Comparison of ENCODE assay signal across 24 cellular contexts in the genomic region with DNA sequence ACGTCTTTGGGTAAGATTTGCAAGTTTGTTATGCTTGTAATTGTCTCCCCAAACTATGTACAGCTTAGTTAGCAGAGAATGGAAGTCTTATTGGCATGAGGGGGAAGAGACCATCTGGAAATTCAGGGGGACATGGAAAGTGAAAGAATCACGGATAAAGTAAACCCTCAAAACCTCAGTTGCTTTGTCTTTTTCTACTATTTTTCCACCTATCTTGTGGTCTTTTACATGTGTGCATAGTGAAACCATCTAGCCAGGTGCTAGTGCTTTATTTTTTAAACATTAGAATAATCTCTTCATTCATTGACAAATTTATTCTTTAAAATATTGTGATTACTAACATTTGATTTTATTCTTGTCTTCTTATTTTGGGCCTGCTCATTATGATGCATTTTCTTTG.
"Had no signal": no experiment of that assay in that cellular context is flagged by ENCODE, and none has a peak within 500 bp of the region (broad histone marks: within the 10 kb centered on the region; RNA-seq: fewer than 3 reads in every experiment).

No MANE protein-coding gene starts in this region.

- H3K4me3 Mint-ChIP-seq: effector memory CD8-positive, alpha-beta T cell; endodermal cell; naive thymus-derived CD4-positive, alpha-beta T cell had no signal

- H3K27me3 ChIP-seq: dorsolateral prefrontal cortex, esophagus squamous epithelium, gastrocnemius medialis, heart right ventricle, left lung had no signal

- H3K36me3 ChIP-seq: esophagus squamous epithelium, gastrocnemius medialis, heart right ventricle, left lung, lower lobe of right lung had no signal

- H3K4me1 Mint-ChIP-seq: naive thymus-derived CD4-positive, alpha-beta T cell had no signal

- H3K4me3 ChIP-seq: coronary artery, dorsolateral prefrontal cortex, esophagus squamous epithelium, gastrocnemius medialis, heart right ventricle, left lung, lower lobe of right lung had no signal

- H3K36me3 Mint-ChIP-seq: naive thymus-derived CD4-positive, alpha-beta T cell had no signal

- H3K9me3 ChIP-seq: esophagus squamous epithelium, lower lobe of right lung had no signal

- ATAC-seq: effector memory CD8-positive, alpha-beta T cell; esophagus mucosa; gastrocnemius medialis; heart right ventricle; left cardiac atrium; left lung; left ventricle myocardium superior; lower lobe of right lung; naive thymus-derived CD4-positive, alpha-beta T cell had no signal

- H3K27me3 Mint-ChIP-seq: effector memory CD8-positive, alpha-beta T cell; naive thymus-derived CD4-positive, alpha-beta T cell had no signal

- DNase-seq: dermis blood vessel endothelial cell; dorsolateral prefrontal cortex; effector CD8-positive, alpha-beta T cell; effector memory CD8-positive, alpha-beta T cell; endodermal cell; erythroblast; esophagus squamous epithelium; foreskin fibroblast; foreskin melanocyte; gastrocnemius medialis; glutamatergic neuron; head of caudate nucleus; heart right ventricle; hippocampal formation; left cardiac atrium; left lung; left ventricle myocardium superior; lower lobe of right lung; mesenchymal stem cell; midbrain; naive thymus-derived CD4-positive, alpha-beta T cell had no signal

- H3K27ac ChIP-seq: coronary artery, dorsolateral prefrontal cortex, epithelial cell of prostate, esophagus squamous epithelium, gastrocnemius medialis, heart right ventricle, left lung, lower lobe of right lung had no signal

- H3K27ac Mint-ChIP-seq: effector memory CD8-positive, alpha-beta T cell; endodermal cell; naive thymus-derived CD4-positive, alpha-beta T cell had no signal

- H3K4me1 ChIP-seq: esophagus squamous epithelium, gastrocnemius medialis, heart right ventricle, left lung, lower lobe of right lung had no signal
